In genomic region chr22:41776381-41776780, GRCh38 we compare ENCODE assay signal across 21 cellular contexts.
"Had no signal": no experiment of that assay in that cellular context is flagged by ENCODE, and none has a peak within 500 bp of the region (broad histone marks: within the 10 kb centered on the region; RNA-seq: fewer than 3 reads in every experiment).

No MANE protein-coding gene starts in this region.

- ATAC-seq: activated T-cell treated with anti-CD3 and anti-CD28 coated beads, Interleukin-2, amount 50 U/mL, for 4 hours; PC-3 had no signal

- H3K9me3 Mint-ChIP-seq: activated CD4-positive, alpha-beta memory T cell treated with anti-CD3 and anti-CD28 coated beads for 36 hours; activated CD4-positive, alpha-beta T cell treated with anti-CD3 and anti-CD28 coated beads, Interleukin-2, amount 10 ng/mL, durations not matched to agents 7 days and 5 days; activated naive CD4-positive, alpha-beta T cell treated with anti-CD3 and anti-CD28 coated beads for 36 hours; activated T-cell treated with anti-CD3 and anti-CD28 coated beads, Interleukin-2, amount 50 U/mL, for 4 hours had no signal

- H3K27ac Mint-ChIP-seq: activated CD4-positive, alpha-beta memory T cell treated with anti-CD3 and anti-CD28 coated beads for 36 hours; activated CD4-positive, alpha-beta T cell treated with anti-CD3 and anti-CD28 coated beads, Interleukin-2, amount 10 ng/mL, durations not matched to agents 7 days and 5 days; activated naive CD4-positive, alpha-beta T cell treated with anti-CD3 and anti-CD28 coated beads for 36 hours; activated naive CD8-positive, alpha-beta T cell had no signal

- H3K27me3 ChIP-seq: breast epithelium had no signal

- H3K27me3 Mint-ChIP-seq: activated CD4-positive, alpha-beta memory T cell treated with anti-CD3 and anti-CD28 coated beads for 36 hours; activated CD4-positive, alpha-beta T cell treated with anti-CD3 and anti-CD28 coated beads, Interleukin-2, amount 10 ng/mL, durations not matched to agents 7 days and 5 days; activated naive CD8-positive, alpha-beta T cell had no signal

- H3K27ac ChIP-seq: breast epithelium, SK-N-MC, VCaP had no signal

- H3K36me3 ChIP-seq: breast epithelium had no signal

- H3K36me3 Mint-ChIP-seq: activated CD4-positive, alpha-beta memory T cell treated with anti-CD3 and anti-CD28 coated beads for 36 hours; activated naive CD8-positive, alpha-beta T cell had no signal

- H3K4me3 Mint-ChIP-seq: activated CD4-positive, alpha-beta memory T cell treated with anti-CD3 and anti-CD28 coated beads for 36 hours; activated CD4-positive, alpha-beta T cell treated with anti-CD3 and anti-CD28 coated beads, Interleukin-2, amount 10 ng/mL, durations not matched to agents 7 days and 5 days; activated naive CD4-positive, alpha-beta T cell treated with anti-CD3 and anti-CD28 coated beads for 36 hours; activated naive CD8-positive, alpha-beta T cell; activated T-cell treated with anti-CD3 and anti-CD28 coated beads, Interleukin-2, amount 50 U/mL, for 4 hours had no signal

- H3K4me1 ChIP-seq: breast epithelium had no signal

- H3K4me3 ChIP-seq: breast epithelium, SK-N-MC had no signal

- H3K9me3 ChIP-seq: breast epithelium had no signal

- DNase-seq: activated CD4-positive, alpha-beta memory T cell treated with anti-CD3 and anti-CD28 coated beads for 36 hours; activated CD4-positive, alpha-beta T cell treated with anti-CD3 and anti-CD28 coated beads, Interleukin-2, amount 10 ng/mL, durations not matched to agents 7 days and 5 days; activated CD4-positive, CD25-positive, alpha-beta regulatory T cell; activated CD8-positive, alpha-beta memory T cell treated with anti-CD3 and anti-CD28 coated beads for 24 hours; activated gamma-delta T cell; activated naive CD4-positive, alpha-beta T cell treated with anti-CD3 and anti-CD28 coated beads for 36 hours; activated T-cell treated with anti-CD3 and anti-CD28 coated beads, Interleukin-2, amount 50 U/mL, for 4 hours; central memory CD4-positive, alpha-beta T cell; MM.1S; NCI-H1105 treated with DMSO at 0.1 percent for 48 hours; NCI-H1436 treated with DMSO at 0.1 percent for 48 hours; NCI-H187 treated with DMSO at 0.1 percent for 48 hours; NCI-H2081 treated with DMSO at 0.1 percent for 48 hours; NCI-H446; NCI-H524; PC-3; T-helper 1 cell had no signal
